In the genomic region with DNA sequence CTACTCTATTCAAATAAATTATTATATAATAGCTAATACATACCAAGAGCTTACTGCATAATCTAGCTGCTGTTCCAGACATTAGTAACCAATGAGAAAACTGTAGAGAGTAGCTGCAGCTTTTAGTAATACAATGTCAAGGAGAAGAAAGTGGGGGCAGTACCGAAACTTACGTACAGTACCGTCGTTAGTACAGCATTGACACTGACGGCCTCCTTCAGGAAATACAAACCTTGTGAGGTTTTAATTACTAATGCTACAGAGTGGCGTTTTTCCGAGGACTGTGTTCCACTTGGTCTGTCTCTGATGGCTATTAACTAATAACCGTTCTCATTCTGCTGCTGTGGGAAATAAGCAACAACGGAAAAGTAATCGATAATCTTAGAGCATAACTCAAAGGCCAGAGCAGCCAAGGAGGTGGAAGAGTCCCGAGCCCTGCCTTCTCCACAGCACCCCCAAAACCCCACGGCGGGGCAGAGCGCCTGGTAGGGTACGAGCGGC, we compare ENCODE assay signal across 8 cellular contexts. TPM values are rescaled to one million over a fixed set of nuclear protein-coding genes. Genes with fewer than 3 reads are reported as not detected.
DNase-seq lines count a peak whose midpoint lies in the region; ATAC-seq and TF ChIP-seq lines count a peak whose summit lies in the region.

No MANE protein-coding gene starts in this region.

- TF ChIP-seq POLR2A in IMR-90 (IDR thresholded peaks at IDR 0.05; ENCODE audit: low read depth, low read length) = no peak

- H3K4me2 ChIP-seq in IMR-90 (ENCODE audit: low read depth, low read length) = peak overlapping the region; percentile 100

- H4K8ac ChIP-seq in IMR-90 (ENCODE audit: low read depth in 2 of 2, low read length in 2 of 2) = peak overlapping the region in 1 of 2 experiments; percentile 8; a peak in 1 of 4 replicates

- peaks cover 4% of the 10 kb centered on the region for H3K9me1 ChIP-seq in IMR-90 (ENCODE audit: insufficient read depth, low read length)

- H3K79me1 ChIP-seq in IMR-90 (ENCODE audit: low read depth in 1 of 2, low read length in 2 of 2) = peaks cover 0 to 7% of the 10 kb centered on the region in 2 experiments; a peak in 3 of 4 replicates

- H3K27me3 Mint-ChIP-seq in activated CD4-positive, alpha-beta T cell treated with anti-CD3 and anti-CD28 coated beads, Interleukin-2, amount 10 ng/mL, durations not matched to agents 24 days and 14 days = peaks cover 12% of the 10 kb centered on the region
- peaks cover 0 to 14% (median 0%) of the 10 kb centered on the region in 5 donors for H3K27me3 Mint-ChIP-seq in naive thymus-derived CD4-positive, alpha-beta T cell

- no peak for TF ChIP-seq RAD21 in IMR-90 (IDR thresholded peaks at IDR 0.05; ENCODE audit: low read length)

- no TSS peak for BruUV-seq in IMR-90 (replicated peaks; lab: Mats Ljungman, UMichigan)

- H2AK5ac ChIP-seq in IMR-90 (ENCODE audit: low read depth, low read length) = no peak overlapping the region

- no peak overlapping the region for H3K27ac ChIP-seq in IMR-90 (ENCODE audit: insufficient read depth, low read length)
- H3K27ac ChIP-seq in epithelial cell of prostate = peak overlapping the region; percentile 65
- peak overlapping the region; percentile 73 for H3K27ac ChIP-seq in naive thymus-derived CD4-positive, alpha-beta T cell (ENCODE audit: low read depth, low read length)

- H2BK15ac ChIP-seq in IMR-90 (ENCODE audit: low read depth, low read length) = no peak overlapping the region

- no peaks in the 10 kb centered on the region for H3K36me3 ChIP-seq in IMR-90 (ENCODE audit: control insufficient read depth, insufficient read depth, low read length)
- peaks cover 0 to 6% (median 0%) of the 10 kb centered on the region in 3 experiments for H3K36me3 ChIP-seq in naive thymus-derived CD4-positive, alpha-beta T cell (ENCODE audit: control insufficient read depth in 2 of 3, insufficient read depth in 3 of 3, low read length in 3 of 3)

- H3K27ac Mint-ChIP-seq in activated CD4-positive, alpha-beta T cell treated with anti-CD3 and anti-CD28 coated beads, Interleukin-2, amount 10 ng/mL, durations not matched to agents 24 days and 14 days = peak overlapping the region; percentile 98
- peak overlapping the region; percentile 84 to 98 (median 95) for H3K27ac Mint-ChIP-seq in naive thymus-derived CD4-positive, alpha-beta T cell

- 2% methylated on average over 9 of the region's 16 CpGs; no CpG with 5 or more reads in 1 of the 2 experiments for WGBS in IMR-90 (ENCODE audit: extremely low coverage in 2 of 2, insufficient read length in 1 of 2), 2 experiments

- dilution Hi-C loops in IMR-90 (cut with HindIII; ENCODE audit: low sequenced_read_pairs, unreplicated experiment) = no loop called here

- no peak overlapping the region for H4K5ac ChIP-seq in IMR-90 (ENCODE audit: low read depth, low read length)

- H3K36me3 Mint-ChIP-seq in activated CD4-positive, alpha-beta T cell treated with anti-CD3 and anti-CD28 coated beads, Interleukin-2, amount 10 ng/mL, durations not matched to agents 24 days and 14 days (ENCODE audit: low read depth) = peaks cover 17% of the 10 kb centered on the region
- H3K36me3 Mint-ChIP-seq in naive thymus-derived CD4-positive, alpha-beta T cell = peaks cover 3 to 11% (median 6%) of the 10 kb centered on the region in 5 donors

- peak overlapping the region; percentile 91 for H3K4me3 Mint-ChIP-seq in activated CD4-positive, alpha-beta T cell treated with anti-CD3 and anti-CD28 coated beads, Interleukin-2, amount 10 ng/mL, durations not matched to agents 24 days and 14 days
- peak overlapping the region; percentile 86 to 99 (median 94) for H3K4me3 Mint-ChIP-seq in naive thymus-derived CD4-positive, alpha-beta T cell

- no peak overlapping the region for H4K91ac ChIP-seq in IMR-90 (ENCODE audit: insufficient read depth, low read depth, low read length)

- peak overlapping the region; percentile 6 for H3K23ac ChIP-seq in IMR-90 (ENCODE audit: low read depth, low read length)

- H3K18ac ChIP-seq in IMR-90 (ENCODE audit: low read depth, low read length) = no peak overlapping the region

- no peaks in the 10 kb centered on the region for H3K9me3 ChIP-seq in IMR-90 (ENCODE audit: control insufficient read depth, insufficient read depth, low read length)
- H3K9me3 ChIP-seq in naive thymus-derived CD4-positive, alpha-beta T cell (ENCODE audit: control insufficient read depth in 2 of 3, low read length in 3 of 3) = no peaks in the 10 kb centered on the region

- peak overlapping the region; percentile 95 for H2AFZ ChIP-seq in IMR-90 (replicated peaks; ENCODE audit: low read length, poor library complexity)

- H2BK5ac ChIP-seq in IMR-90 (ENCODE audit: low read depth, low read length, poor library complexity, severe bottlenecking) = no peak overlapping the region

- no peak overlapping the region for H3K4ac ChIP-seq in IMR-90 (ENCODE audit: low read depth, low read length)

- peaks cover 26% of the 10 kb centered on the region for H3K4me1 Mint-ChIP-seq in activated CD4-positive, alpha-beta T cell treated with anti-CD3 and anti-CD28 coated beads, Interleukin-2, amount 10 ng/mL, durations not matched to agents 24 days and 14 days
- peaks cover 16 to 39% (median 23%) of the 10 kb centered on the region in 7 donors for H3K4me1 Mint-ChIP-seq in naive thymus-derived CD4-positive, alpha-beta T cell

- no peak overlapping the region for H3K14ac ChIP-seq in IMR-90 (replicated peaks; ENCODE audit: low read depth, low read length)

- peak overlapping the region; percentile 8; the same call in 1 of the 2 replicates for H2BK20ac ChIP-seq in IMR-90 (ENCODE audit: low read depth, low read length)

- H2BK120ac ChIP-seq in IMR-90 (ENCODE audit: low read depth, low read length) = no peak overlapping the region

- peak overlapping the region; percentile 5; the same call in 1 of the 2 replicates for H3K9ac ChIP-seq in IMR-90 (ENCODE audit: low read depth, low read length)

- H3K4me1 ChIP-seq in IMR-90 (ENCODE audit: control insufficient read depth, insufficient read depth, low read length) = peaks cover 8% of the 10 kb centered on the region
- peaks cover 5 to 10% of the 10 kb centered on the region in 2 donors for H3K4me1 ChIP-seq in naive thymus-derived CD4-positive, alpha-beta T cell (ENCODE audit: control insufficient read depth in 2 of 2, insufficient read depth in 2 of 2, low read length in 2 of 2)

- no peak for TF ChIP-seq CTCF in IMR-90 (conservative IDR thresholded peaks at IDR 0.05; ENCODE audit: low read depth, low read length)

- intact Hi-C loops in activated CD4-positive, alpha-beta T cell treated with anti-CD3 and anti-CD28 coated beads, Interleukin-2, amount 10 ng/mL, durations not matched to agents 24 days and 14 days (cut with micrococcal nuclease) = loop anchor here (1.0 kb wide), 1 partner anchor 182 kb away; a partner anchor contains a TSS
- intact Hi-C loops in IMR-90 (cut with micrococcal nuclease) = loop anchor here (5.0 kb wide), 1 partner anchor 163 kb away; no protein-coding TSS in a partner anchor
- intact Hi-C loops in naive thymus-derived CD4-positive, alpha-beta T cell (cut with micrococcal nuclease) = loop anchor here (1.0 to 10.0 kb wide), 3 partner anchors 163 to 669 kb away; a partner anchor contains a TSS

- no peaks in the 10 kb centered on the region for H3K27me3 ChIP-seq in IMR-90 (ENCODE audit: control insufficient read depth, insufficient read depth, low read length)
- no peaks in the 10 kb centered on the region for H3K27me3 ChIP-seq in naive thymus-derived CD4-positive, alpha-beta T cell (ENCODE audit: control insufficient read depth in 2 of 2, insufficient read depth in 2 of 2, low read length in 2 of 2)

- H4K20me1 ChIP-seq in IMR-90 (ENCODE audit: insufficient read depth, low read length) = no peaks in the 10 kb centered on the region

- no peak overlapping the region for H3K56ac ChIP-seq in IMR-90 (ENCODE audit: extremely low read depth, insufficient read depth, low read length)

- H3K9me3 Mint-ChIP-seq in activated CD4-positive, alpha-beta T cell treated with anti-CD3 and anti-CD28 coated beads, Interleukin-2, amount 10 ng/mL, durations not matched to agents 24 days and 14 days = no peaks in the 10 kb centered on the region
- no peaks in the 10 kb centered on the region for H3K9me3 Mint-ChIP-seq in naive thymus-derived CD4-positive, alpha-beta T cell

- CTCF ChIA-PET in IMR-90 (lab: Yijun Ruan, JAX) = no interaction called here
- CTCF ChIA-PET in naive thymus-derived CD4-positive, alpha-beta T cell (lab: Charles Lee) = interaction anchor here (0.5 to 2.3 kb wide), 4 partner anchors 22 to 654 kb away, joined by 3 to 12 read pairs (median 6); no protein-coding TSS in a partner anchor

- POLR2A ChIA-PET in IMR-90 (lab: Charles Lee; ENCODE audit: unreplicated experiment) = no interaction called here
- POLR2A ChIA-PET in naive thymus-derived CD4-positive, alpha-beta T cell (lab: Charles Lee) = interaction anchor here (0.5 to 7.0 kb wide), 10 partner anchors 11 to 937 kb away, joined by 3 to 115 read pairs (median 4); a partner anchor contains a TSS

- ATAC-seq in GM21576 (IDR thresholded peaks at IDR 0.05; ENCODE audit: unreplicated experiment) (peak; percentile 58), IMR-90 (ENCODE audit: low read depth) (peak; percentile 10)
- ATAC-seq in naive thymus-derived CD4-positive, alpha-beta T cell = peak; percentile 83

- no peak overlapping the region for H2AK9ac ChIP-seq in IMR-90 (replicated peaks; ENCODE audit: low read depth, low read length, poor library complexity)

- H3K4me3 ChIP-seq in IMR-90 (ENCODE audit: insufficient read depth, low read depth, low read length) = peak overlapping the region; percentile 78
- H3K4me3 ChIP-seq in naive thymus-derived CD4-positive, alpha-beta T cell (ENCODE audit: low read length) = peak overlapping the region; percentile 58

- in situ Hi-C loops in IMR-90 (cut with MboI; ENCODE audit: low sequenced_read_pairs) = loop anchor here (25.0 kb wide), 1 partner anchor 217 kb away; a partner anchor contains a TSS

- DNase-seq in activated CD4-positive, alpha-beta T cell treated with anti-CD3 and anti-CD28 coated beads, Interleukin-2, amount 10 ng/mL, durations not matched to agents 24 days and 14 days = no peak
- DNase-seq in activated CD4-positive, alpha-beta T cell treated with anti-CD3 and anti-CD28 coated beads, Interleukin-2, amount 50 U/mL, for 4 hours = no peak
- DNase-seq in IMR-90 = peak; percentile 15
- peak in 3 of 5 donors; percentile 5 to 67 (median 17) for DNase-seq in T-helper 1 cell
- DNase-seq in epithelial cell of prostate (ENCODE audit: low read depth, low spot score) = no peak
- DNase-seq in naive thymus-derived CD4-positive, alpha-beta T cell = peak in 6 of 9 donors; percentile 16 to 60 (median 50)
- no peak for DNase-seq in COLO668 (lab: John Stamatoyannopoulos, UW; ENCODE audit: unreplicated experiment)

RNA-seq across cellular contexts. Expression of a gene that starts 0.3 kb away (rescaled TPM):
- total RNA-seq in activated CD4-positive, alpha-beta T cell treated with anti-CD3 and anti-CD28 coated beads, Interleukin-2, amount 10 ng/mL, durations not matched to agents 24 days and 14 days = 18.3 and 18.9 TPM in 2 replicates
- total RNA-seq in IMR-90 (2012; rRNA removed) = 6.5 and 11.4 TPM in 2 replicates
- 5.0 and 6.0 TPM in 2 replicates for polyA plus RNA-seq in IMR-90 (2012; rRNA removed)
- polyA plus RNA-seq in IMR-90 (2012; cell fraction: cytosol; rRNA removed) = 1.9 TPM in 2 replicates
- polyA plus RNA-seq in IMR-90 (2012; cell fraction: nucleus; rRNA removed; ENCODE audit: low replicate concordance) = 2.6 and 4.2 TPM in 2 replicates
- 10 to 100 TPM in 2 of 5 experiments, 1 to 10 TPM in 3; 4.6 to 12.7 (median 9.5) TPM for total RNA-seq in naive thymus-derived CD4-positive, alpha-beta T cell
- 1 to 10 TPM; 7.1 to 7.3 TPM for polyA plus RNA-seq in naive thymus-derived CD4-positive, alpha-beta T cell

RNA-seq across cellular contexts. Expression of a gene that starts 27.6 kb away (rescaled TPM):
- 0.05 TPM in 1 of 2 replicates, not detected in the other for total RNA-seq in activated CD4-positive, alpha-beta T cell treated with anti-CD3 and anti-CD28 coated beads, Interleukin-2, amount 10 ng/mL, durations not matched to agents 24 days and 14 days
- total RNA-seq in IMR-90 (2012; rRNA removed) = 0.28 and 0.36 TPM in 2 replicates
- polyA plus RNA-seq in IMR-90 (2012; rRNA removed) = 0.13 and 0.21 TPM in 2 replicates
- 0.06 and 0.08 TPM in 2 replicates for polyA plus RNA-seq in IMR-90 (2012; cell fraction: cytosol; rRNA removed)
- polyA plus RNA-seq in IMR-90 (2012; cell fraction: nucleus; rRNA removed; ENCODE audit: low replicate concordance) = 0.30 TPM in 1 of 2 replicates, not detected in the other
- total RNA-seq in naive thymus-derived CD4-positive, alpha-beta T cell = under 1 TPM in 1 of 5 experiments, not detected in 4; 0.56 TPM
- polyA plus RNA-seq in naive thymus-derived CD4-positive, alpha-beta T cell = under 1 TPM in 1 of 2 donors, not detected in 1; 0.05 TPM

Comparison
In these comparisons a context has a peak if more than half of its experiments do, and no peak if none do; other contexts are left out.
1. DNase-seq: peak in IMR-90 (single experiment), T-helper 1 cell (3 of 5) and naive thymus-derived CD4-positive, alpha-beta T cell (6 of 9); none in activated CD4-positive, alpha-beta T cell treated with anti-CD3 and anti-CD28 coated beads, Interleukin-2, amount 10 ng/mL, durations not matched to agents 24 days and 14 days (single experiment), activated CD4-positive, alpha-beta T cell treated with anti-CD3 and anti-CD28 coated beads, Interleukin-2, amount 50 U/mL, for 4 hours (0 of 2), epithelial cell of prostate (single experiment) and COLO668 (single experiment).
2. ATAC-seq: peak in every context shown above with its lines; median percentile 83 in naive thymus-derived CD4-positive, alpha-beta T cell; 58 in GM21576; 10 in IMR-90.